ENCODE assay signal across 18 cellular contexts in genomic region chr17:49148171-49148570, GRCh38. TPM values are rescaled to one million over a fixed set of nuclear protein-coding genes. Genes with fewer than 3 reads are reported as not detected.
DNase-seq lines count a peak whose midpoint lies in the region; ATAC-seq, FAIRE-seq and TF ChIP-seq lines count a peak whose summit lies in the region.
"Had no signal": no experiment of that assay in that cellular context is flagged by ENCODE, and none has a peak within 500 bp of the region (broad histone marks: within the 10 kb centered on the region; RNA-seq: fewer than 3 reads in every experiment).

No MANE protein-coding gene starts in this region.

- no peak for TF ChIP-seq CTCF in HFFc6 (IDR thresholded peaks at IDR 0.05)

- DNase-seq in HFFc6 (no peak), RPMI8226 (peak; percentile 32), iris pigment epithelial cell (ENCODE audit: low read depth) (peak; percentile 16), urothelium cell line (ENCODE audit: low spot score) (peak; percentile 44), HT-29 (ENCODE audit: low spot score) (no peak)
- DNase-seq: ACHN, C1 segment of cervical spinal cord, NCI-H1417, NCI-H187, NCI-H2227 treated with DMSO at 0.1 percent for 48 hours, NCI-H510A treated with DMSO at 0.1 percent for 48 hours, NCI-H82, OCI-M1 had no signal

- peaks cover 5% of the 10 kb centered on the region for H3K36me3 Mint-ChIP-seq in HFFc6 (ENCODE audit: low read depth)

- peaks cover 15% of the 10 kb centered on the region for H3K4me1 Mint-ChIP-seq in HFFc6 (ENCODE audit: low read depth)

- H3K27ac Mint-ChIP-seq in HFFc6 = peak overlapping the region; percentile 36; the same call in 1 of the 2 replicates

- no peak for FAIRE-seq in urothelium cell line (lab: Jason Lieb, UNC)
- FAIRE-seq: D721Med, H54 had no signal

- no peak for ATAC-seq in HG03521 (IDR thresholded peaks at IDR 0.05; ENCODE audit: unreplicated experiment)
- no peak for ATAC-seq in GM21576 (IDR thresholded peaks at IDR 0.05; ENCODE audit: unreplicated experiment)

- no peaks in the 10 kb centered on the region for H3K9me3 Mint-ChIP-seq in HFFc6

- H3K27me3 Mint-ChIP-seq in HFFc6 (ENCODE audit: insufficient read depth) = peaks cover 5% of the 10 kb centered on the region; the same call in 1 of the 2 replicates

- no peak overlapping the region for H3K4me3 Mint-ChIP-seq in HFFc6

RNA-seq across cellular contexts. Expression of gene B4GALNT2, which starts 15.6 kb away (rescaled TPM):
- not detected for total RNA-seq in HFFc6 (2021; fragmentation: NEBNext Ultra II Directional; extraction: Animal tissue kit (Norgen Biotek cat#: 25700))
- 0.18 TPM in 1 of 2 replicates, not detected in the other for total RNA-seq in HT-29 (2014; rRNA removed; shearing (Covaris generic))
- total RNA-seq: SK-MEL-5 had no signal

Comparison
In these comparisons a context has a peak if more than half of its experiments do, and no peak if none do; other contexts are left out.
1. DNase-seq: peak in RPMI8226 (single experiment), iris pigment epithelial cell (single experiment) and urothelium cell line (single experiment); none in HFFc6 (single experiment) and HT-29 (single experiment).